In the genomic region with DNA sequence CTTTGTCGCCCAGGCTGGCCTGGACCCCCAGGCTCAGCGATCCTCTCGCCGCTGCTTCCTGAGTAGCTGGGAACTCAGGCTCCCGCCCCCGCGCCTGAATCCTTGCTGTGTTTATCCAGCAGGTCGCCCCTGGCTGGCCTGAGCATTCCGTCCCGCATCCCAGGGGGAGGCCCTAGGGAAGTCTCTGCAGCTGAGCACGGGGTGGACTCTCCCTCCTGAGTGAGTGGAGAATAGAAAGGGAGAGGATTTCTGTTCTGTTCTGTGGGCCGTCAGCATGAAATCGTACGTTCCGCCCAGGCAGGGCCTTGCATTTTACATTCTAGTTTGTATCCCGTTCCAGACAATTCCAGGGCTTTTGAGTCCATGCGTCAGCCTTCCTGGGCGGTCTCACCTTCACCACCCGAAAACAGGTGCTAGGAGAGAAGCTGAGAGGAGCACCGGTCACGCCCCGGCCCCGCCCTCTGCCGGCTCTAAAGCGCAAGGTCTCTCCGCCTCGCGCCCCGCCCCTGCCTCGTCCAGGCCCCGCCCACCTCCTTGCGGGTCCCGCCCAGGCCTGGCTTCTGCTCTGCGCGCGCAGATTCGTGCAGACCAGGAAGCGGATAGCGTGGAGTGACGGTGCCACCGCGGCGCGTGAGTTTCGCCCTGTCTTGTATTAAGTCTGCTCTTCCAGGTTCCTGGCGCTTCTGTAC, we compare ENCODE assay signal across 1 cellular context.
TF ChIP-seq lines count a peak whose summit lies in the region.

Gene ZNF761, plus strand, starts transcription at position 586 of the 689 bp plus-strand sequence. CDS start 15,285 bp downstream, outside the sequence.

TF ChIP-seq in WTC11, 78 proteins besides CTCF, POLR2A, EP300 and RAD21 (continued from another document):
- TF ChIP-seq, protein P1, sequence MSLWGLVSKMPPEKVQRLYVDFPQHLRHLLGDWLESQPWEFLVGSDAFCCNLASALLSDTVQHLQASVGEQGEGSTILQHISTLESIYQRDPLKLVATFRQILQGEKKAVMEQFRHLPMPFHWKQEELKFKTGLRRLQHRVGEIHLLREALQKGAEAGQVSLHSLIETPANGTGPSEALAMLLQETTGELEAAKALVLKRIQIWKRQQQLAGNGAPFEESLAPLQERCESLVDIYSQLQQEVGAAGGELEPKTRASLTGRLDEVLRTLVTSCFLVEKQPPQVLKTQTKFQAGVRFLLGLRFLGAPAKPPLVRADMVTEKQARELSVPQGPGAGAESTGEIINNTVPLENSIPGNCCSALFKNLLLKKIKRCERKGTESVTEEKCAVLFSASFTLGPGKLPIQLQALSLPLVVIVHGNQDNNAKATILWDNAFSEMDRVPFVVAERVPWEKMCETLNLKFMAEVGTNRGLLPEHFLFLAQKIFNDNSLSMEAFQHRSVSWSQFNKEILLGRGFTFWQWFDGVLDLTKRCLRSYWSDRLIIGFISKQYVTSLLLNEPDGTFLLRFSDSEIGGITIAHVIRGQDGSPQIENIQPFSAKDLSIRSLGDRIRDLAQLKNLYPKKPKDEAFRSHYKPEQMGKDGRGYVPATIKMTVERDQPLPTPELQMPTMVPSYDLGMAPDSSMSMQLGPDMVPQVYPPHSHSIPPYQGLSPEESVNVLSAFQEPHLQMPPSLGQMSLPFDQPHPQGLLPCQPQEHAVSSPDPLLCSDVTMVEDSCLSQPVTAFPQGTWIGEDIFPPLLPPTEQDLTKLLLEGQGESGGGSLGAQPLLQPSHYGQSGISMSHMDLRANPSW (CRISPR knock-in tag; conservative IDR thresholded peaks at IDR 0.05; ENCODE audit: low read depth), result no peak
- TF ChIP-seq ZNF512 (CRISPR knock-in tag; IDR thresholded peaks at IDR 0.05; ENCODE audit: borderline replicate concordance), result no peak
- no peak for TF ChIP-seq GRHL2 (CRISPR knock-in tag; IDR thresholded peaks at IDR 0.05; ENCODE audit: insufficient replicate concordance, severe bottlenecking)
- TF ChIP-seq GABPB1 (CRISPR knock-in tag; IDR thresholded peaks at IDR 0.05), result no peak
- TF ChIP-seq, protein P2, sequence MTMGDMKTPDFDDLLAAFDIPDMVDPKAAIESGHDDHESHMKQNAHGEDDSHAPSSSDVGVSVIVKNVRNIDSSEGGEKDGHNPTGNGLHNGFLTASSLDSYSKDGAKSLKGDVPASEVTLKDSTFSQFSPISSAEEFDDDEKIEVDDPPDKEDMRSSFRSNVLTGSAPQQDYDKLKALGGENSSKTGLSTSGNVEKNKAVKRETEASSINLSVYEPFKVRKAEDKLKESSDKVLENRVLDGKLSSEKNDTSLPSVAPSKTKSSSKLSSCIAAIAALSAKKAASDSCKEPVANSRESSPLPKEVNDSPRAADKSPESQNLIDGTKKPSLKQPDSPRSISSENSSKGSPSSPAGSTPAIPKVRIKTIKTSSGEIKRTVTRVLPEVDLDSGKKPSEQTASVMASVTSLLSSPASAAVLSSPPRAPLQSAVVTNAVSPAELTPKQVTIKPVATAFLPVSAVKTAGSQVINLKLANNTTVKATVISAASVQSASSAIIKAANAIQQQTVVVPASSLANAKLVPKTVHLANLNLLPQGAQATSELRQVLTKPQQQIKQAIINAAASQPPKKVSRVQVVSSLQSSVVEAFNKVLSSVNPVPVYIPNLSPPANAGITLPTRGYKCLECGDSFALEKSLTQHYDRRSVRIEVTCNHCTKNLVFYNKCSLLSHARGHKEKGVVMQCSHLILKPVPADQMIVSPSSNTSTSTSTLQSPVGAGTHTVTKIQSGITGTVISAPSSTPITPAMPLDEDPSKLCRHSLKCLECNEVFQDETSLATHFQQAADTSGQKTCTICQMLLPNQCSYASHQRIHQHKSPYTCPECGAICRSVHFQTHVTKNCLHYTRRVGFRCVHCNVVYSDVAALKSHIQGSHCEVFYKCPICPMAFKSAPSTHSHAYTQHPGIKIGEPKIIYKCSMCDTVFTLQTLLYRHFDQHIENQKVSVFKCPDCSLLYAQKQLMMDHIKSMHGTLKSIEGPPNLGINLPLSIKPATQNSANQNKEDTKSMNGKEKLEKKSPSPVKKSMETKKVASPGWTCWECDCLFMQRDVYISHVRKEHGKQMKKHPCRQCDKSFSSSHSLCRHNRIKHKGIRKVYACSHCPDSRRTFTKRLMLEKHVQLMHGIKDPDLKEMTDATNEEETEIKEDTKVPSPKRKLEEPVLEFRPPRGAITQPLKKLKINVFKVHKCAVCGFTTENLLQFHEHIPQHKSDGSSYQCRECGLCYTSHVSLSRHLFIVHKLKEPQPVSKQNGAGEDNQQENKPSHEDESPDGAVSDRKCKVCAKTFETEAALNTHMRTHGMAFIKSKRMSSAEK (CRISPR knock-in tag; IDR thresholded peaks at IDR 0.05; ENCODE audit: borderline replicate concordance), result no peak
